In the genomic region with DNA sequence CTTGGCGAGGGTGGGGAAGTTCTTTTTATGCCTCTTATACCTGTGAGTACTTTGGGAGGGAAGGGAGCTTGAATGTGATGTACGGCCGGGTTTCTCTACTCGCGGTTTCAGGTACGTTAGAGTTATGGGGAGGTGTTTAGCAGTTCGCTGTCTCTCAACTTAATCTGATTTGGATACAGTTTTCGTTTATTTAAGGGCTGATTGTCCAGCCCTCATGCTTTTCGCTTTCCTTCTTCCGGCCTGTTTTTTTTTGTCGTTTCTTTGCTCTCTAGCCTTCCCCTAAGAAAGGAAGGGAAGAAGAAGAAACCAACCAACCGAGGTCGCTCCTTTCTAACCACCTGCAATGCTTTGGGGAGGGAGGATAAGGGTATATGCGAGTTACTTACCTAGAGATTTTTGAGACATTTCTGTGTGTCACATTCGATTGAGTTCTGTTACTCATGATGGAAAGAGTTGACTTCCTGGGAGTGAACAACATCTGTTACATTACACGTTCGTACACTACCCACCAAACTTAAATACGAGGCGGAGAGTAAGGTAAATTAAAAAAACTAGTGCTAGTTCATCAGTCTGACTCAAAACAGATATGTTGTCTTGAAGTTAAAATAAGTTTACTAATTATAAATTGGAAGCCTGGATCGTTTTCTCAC, we compare ENCODE assay signal across 1 cellular context.
TF ChIP-seq lines count a peak whose summit lies in the region.

No MANE protein-coding gene starts in this region.

TF ChIP-seq in liver, 16 proteins besides CTCF, POLR2A, EP300 and RAD21 (continued from another document):
- TF ChIP-seq, protein P1, sequence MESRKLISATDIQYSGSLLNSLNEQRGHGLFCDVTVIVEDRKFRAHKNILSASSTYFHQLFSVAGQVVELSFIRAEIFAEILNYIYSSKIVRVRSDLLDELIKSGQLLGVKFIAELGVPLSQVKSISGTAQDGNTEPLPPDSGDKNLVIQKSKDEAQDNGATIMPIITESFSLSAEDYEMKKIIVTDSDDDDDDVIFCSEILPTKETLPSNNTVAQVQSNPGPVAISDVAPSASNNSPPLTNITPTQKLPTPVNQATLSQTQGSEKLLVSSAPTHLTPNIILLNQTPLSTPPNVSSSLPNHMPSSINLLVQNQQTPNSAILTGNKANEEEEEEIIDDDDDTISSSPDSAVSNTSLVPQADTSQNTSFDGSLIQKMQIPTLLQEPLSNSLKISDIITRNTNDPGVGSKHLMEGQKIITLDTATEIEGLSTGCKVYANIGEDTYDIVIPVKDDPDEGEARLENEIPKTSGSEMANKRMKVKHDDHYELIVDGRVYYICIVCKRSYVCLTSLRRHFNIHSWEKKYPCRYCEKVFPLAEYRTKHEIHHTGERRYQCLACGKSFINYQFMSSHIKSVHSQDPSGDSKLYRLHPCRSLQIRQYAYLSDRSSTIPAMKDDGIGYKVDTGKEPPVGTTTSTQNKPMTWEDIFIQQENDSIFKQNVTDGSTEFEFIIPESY (IDR thresholded peaks at IDR 0.05) = no peak
- no peak for TF ChIP-seq FOXA2 (IDR thresholded peaks at IDR 0.05)
